ENCODE assay signal across 8 cellular contexts in genomic region chr15:69037977-69038376, GRCh38. TPM values are rescaled to one million over a fixed set of nuclear protein-coding genes. Genes with fewer than 3 reads are reported as not detected.
"Had no signal": no experiment of that assay in that cellular context is flagged by ENCODE, and none has a peak within 500 bp of the region (broad histone marks: within the 10 kb centered on the region; RNA-seq: fewer than 3 reads in every experiment).

No MANE protein-coding gene starts in this region.

- H3K9me3 Mint-ChIP-seq: GM23338, H9, IgD-negative memory B cell had no signal

- H3K27ac ChIP-seq: HL-60 had no signal

- H3K4me3 Mint-ChIP-seq: GM23338, H9, IgD-negative memory B cell had no signal

- ATAC-seq: GM23338, HepG2 had no signal

- H3K36me3 Mint-ChIP-seq: IgD-negative memory B cell had no signal

- H3K27ac Mint-ChIP-seq: GM23338, H9, IgD-negative memory B cell had no signal

- FAIRE-seq: H1, H54, HepG2 had no signal

- H2AFZ ChIP-seq: GM23338 had no signal

- H3K4me1 Mint-ChIP-seq: GM23338, IgD-negative memory B cell had no signal

- DNase-seq: H9, HCEC 1CT had no signal

- H3K4me2 ChIP-seq: GM23338 had no signal

- H3K4me3 ChIP-seq: GM23338 had no signal

RNA-seq across cellular contexts. Expression of gene NOX5, which starts 23.5 kb away (rescaled TPM):
- total RNA-seq: H1, HepG2 had no signal
- polyA plus RNA-seq: GM23338, HepG2, IgD-negative memory B cell had no signal
